1 cellular context compared by ENCODE assay signal in genomic region chr1:165871311-165872067, GRCh38.
TF ChIP-seq lines count a peak whose summit lies in the region.

No MANE protein-coding gene starts in this region.

TF ChIP-seq in HepG2, 621 proteins besides CTCF, POLR2A, EP300 and RAD21 (continued from another document and continues in another):
- TF ChIP-seq, protein P1, sequence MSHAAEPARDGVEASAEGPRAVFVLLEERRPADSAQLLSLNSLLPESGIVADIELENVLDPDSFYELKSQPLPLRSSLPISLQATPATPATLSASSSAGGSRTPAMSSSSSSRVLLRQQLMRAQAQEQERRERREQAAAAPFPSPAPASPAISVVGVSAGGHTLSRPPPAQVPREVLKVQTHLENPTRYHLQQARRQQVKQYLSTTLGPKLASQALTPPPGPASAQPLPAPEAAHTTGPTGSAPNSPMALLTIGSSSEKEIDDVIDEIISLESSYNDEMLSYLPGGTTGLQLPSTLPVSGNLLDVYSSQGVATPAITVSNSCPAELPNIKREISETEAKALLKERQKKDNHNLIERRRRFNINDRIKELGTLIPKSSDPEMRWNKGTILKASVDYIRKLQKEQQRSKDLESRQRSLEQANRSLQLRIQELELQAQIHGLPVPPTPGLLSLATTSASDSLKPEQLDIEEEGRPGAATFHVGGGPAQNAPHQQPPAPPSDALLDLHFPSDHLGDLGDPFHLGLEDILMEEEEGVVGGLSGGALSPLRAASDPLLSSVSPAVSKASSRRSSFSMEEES (CRISPR knock-in tag; IDR thresholded peaks at IDR 0.05), result 0 out of 2 replicates have a peak, but pooled peaks have one; percentile 19
- TF ChIP-seq TRIM22 (IDR thresholded peaks at IDR 0.05) (no peak), ZNF17 (CRISPR knock-in tag; IDR thresholded peaks at IDR 0.05) (no peak), ZBTB42 (CRISPR knock-in tag; IDR thresholded peaks at IDR 0.05) (0 out of 2 replicates have a peak, but pooled peaks have one; percentile 17), THAP11 (CRISPR knock-in tag; IDR thresholded peaks at IDR 0.05) (peak; percentile 32; the same call in 1 of the 2 replicates), ATF7-NPFF (CRISPR knock-in tag; IDR thresholded peaks at IDR 0.05; ENCODE audit: low read depth) (no peak), RNF219 (CRISPR knock-in tag; IDR thresholded peaks at IDR 0.05) (no peak), ATF1 (CRISPR knock-in tag; IDR thresholded peaks at IDR 0.05) (no peak), MIER3 (CRISPR knock-in tag; IDR thresholded peaks at IDR 0.05; ENCODE audit: borderline replicate concordance) (peak; percentile 66; the same call in 1 of the 2 replicates), CHCHD3 (CRISPR knock-in tag; IDR thresholded peaks at IDR 0.05) (no peak), GLI4 (CRISPR knock-in tag; IDR thresholded peaks at IDR 0.05; ENCODE audit: borderline replicate concordance) (no peak), ZNF451 (CRISPR knock-in tag; IDR thresholded peaks at IDR 0.05) (no peak), BORCS8-MEF2B (CRISPR knock-in tag; IDR thresholded peaks at IDR 0.05) (peak; percentile 85), ZNF672 (CRISPR knock-in tag; IDR thresholded peaks at IDR 0.05) (no peak), FOXA3 (CRISPR knock-in tag; IDR thresholded peaks at IDR 0.05) (peak; percentile 56), DNMT1 (CRISPR knock-in tag; IDR thresholded peaks at IDR 0.05) (no peak), ZNF644 (CRISPR knock-in tag; IDR thresholded peaks at IDR 0.05; ENCODE audit: low read depth) (peak; percentile 49; the same call in 1 of the 2 replicates), ZNF33A (CRISPR knock-in tag; IDR thresholded peaks at IDR 0.05; ENCODE audit: borderline replicate concordance) (no peak), LRRFIP1 (CRISPR knock-in tag; conservative IDR thresholded peaks at IDR 0.05) (no peak), ZNF558 (CRISPR knock-in tag; IDR thresholded peaks at IDR 0.05; ENCODE audit: borderline replicate concordance) (no peak), ZFP82 (CRISPR knock-in tag; IDR thresholded peaks at IDR 0.05; ENCODE audit: borderline replicate concordance) (no peak), RELA (CRISPR knock-in tag; IDR thresholded peaks at IDR 0.05) (no peak), ZNF256 (CRISPR knock-in tag; conservative IDR thresholded peaks at IDR 0.05) (no peak), GATAD2A (CRISPR knock-in tag; IDR thresholded peaks at IDR 0.05) (peak; percentile 70), ZNF530 (CRISPR knock-in tag; IDR thresholded peaks at IDR 0.05; ENCODE audit: low read depth) (no peak), ZZZ3 (CRISPR knock-in tag; IDR thresholded peaks at IDR 0.05; ENCODE audit: borderline replicate concordance) (no peak), SYNCRIP (IDR thresholded peaks at IDR 0.05; ENCODE audit: insufficient read depth, low read depth, low read length) (no peak), HMG20B (CRISPR knock-in tag; conservative IDR thresholded peaks at IDR 0.05) (0 out of 2 replicates have a peak, but pooled peaks have one; percentile 28), ZNF709 (CRISPR knock-in tag; IDR thresholded peaks at IDR 0.05) (0 out of 2 replicates have a peak, but pooled peaks have one; percentile 41), SIX1 (CRISPR knock-in tag; IDR thresholded peaks at IDR 0.05; ENCODE audit: borderline replicate concordance) (peak; percentile 73; the same call in 1 of the 2 replicates), ZGPAT (CRISPR knock-in tag; IDR thresholded peaks at IDR 0.05) (peak; percentile 70), SPEN (CRISPR knock-in tag; IDR thresholded peaks at IDR 0.05; ENCODE audit: low read depth) (peak; percentile 68; the same call in 1 of the 2 replicates), MEF2D (CRISPR knock-in tag; IDR thresholded peaks at IDR 0.05) (0 out of 2 replicates have a peak, but pooled peaks have one; percentile 57), RBFOX2 (IDR thresholded peaks at IDR 0.05; ENCODE audit: low read depth, low read length) (no peak), ZNF138 (CRISPR knock-in tag; IDR thresholded peaks at IDR 0.05; ENCODE audit: low read depth) (no peak), KLF12 (CRISPR knock-in tag; IDR thresholded peaks at IDR 0.05; ENCODE audit: borderline replicate concordance) (no peak), TP53 (CRISPR knock-in tag; conservative IDR thresholded peaks at IDR 0.05) (no peak), ZNF274 (CRISPR knock-in tag; IDR thresholded peaks at IDR 0.05) (no peak), JUND (CRISPR knock-in tag; IDR thresholded peaks at IDR 0.05) (no peak), REPIN1 (CRISPR knock-in tag; IDR thresholded peaks at IDR 0.05; ENCODE audit: borderline replicate concordance, low read depth) (peak; percentile 83; the same call in 1 of the 2 replicates), ZNF331 (CRISPR knock-in tag; IDR thresholded peaks at IDR 0.05) (peak; percentile 60; the same call in 1 of the 2 replicates), KMT2B (CRISPR knock-in tag; IDR thresholded peaks at IDR 0.05) (0 out of 2 replicates have a peak, but pooled peaks have one; percentile 38), RAD51 (IDR thresholded peaks at IDR 0.05; ENCODE audit: borderline replicate concordance) (no peak), ZEB1 (IDR thresholded peaks at IDR 0.05; ENCODE audit: insufficient replicate concordance, low read depth) (no peak), SOX6 (IDR thresholded peaks at IDR 0.05) (no peak), SOX6 (CRISPR knock-in tag; IDR thresholded peaks at IDR 0.05) (peak; percentile 64), BRD4 (CRISPR knock-in tag; IDR thresholded peaks at IDR 0.05) (no peak), ZMYM2 (CRISPR knock-in tag; IDR thresholded peaks at IDR 0.05) (peak; percentile 71; the same call in 1 of the 2 replicates)
- TF ChIP-seq, protein P2, sequence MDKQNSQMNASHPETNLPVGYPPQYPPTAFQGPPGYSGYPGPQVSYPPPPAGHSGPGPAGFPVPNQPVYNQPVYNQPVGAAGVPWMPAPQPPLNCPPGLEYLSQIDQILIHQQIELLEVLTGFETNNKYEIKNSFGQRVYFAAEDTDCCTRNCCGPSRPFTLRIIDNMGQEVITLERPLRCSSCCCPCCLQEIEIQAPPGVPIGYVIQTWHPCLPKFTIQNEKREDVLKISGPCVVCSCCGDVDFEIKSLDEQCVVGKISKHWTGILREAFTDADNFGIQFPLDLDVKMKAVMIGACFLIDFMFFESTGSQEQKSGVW (CRISPR knock-in tag; IDR thresholded peaks at IDR 0.05; ENCODE audit: borderline replicate concordance), result no peak
- TF ChIP-seq, protein P3, sequence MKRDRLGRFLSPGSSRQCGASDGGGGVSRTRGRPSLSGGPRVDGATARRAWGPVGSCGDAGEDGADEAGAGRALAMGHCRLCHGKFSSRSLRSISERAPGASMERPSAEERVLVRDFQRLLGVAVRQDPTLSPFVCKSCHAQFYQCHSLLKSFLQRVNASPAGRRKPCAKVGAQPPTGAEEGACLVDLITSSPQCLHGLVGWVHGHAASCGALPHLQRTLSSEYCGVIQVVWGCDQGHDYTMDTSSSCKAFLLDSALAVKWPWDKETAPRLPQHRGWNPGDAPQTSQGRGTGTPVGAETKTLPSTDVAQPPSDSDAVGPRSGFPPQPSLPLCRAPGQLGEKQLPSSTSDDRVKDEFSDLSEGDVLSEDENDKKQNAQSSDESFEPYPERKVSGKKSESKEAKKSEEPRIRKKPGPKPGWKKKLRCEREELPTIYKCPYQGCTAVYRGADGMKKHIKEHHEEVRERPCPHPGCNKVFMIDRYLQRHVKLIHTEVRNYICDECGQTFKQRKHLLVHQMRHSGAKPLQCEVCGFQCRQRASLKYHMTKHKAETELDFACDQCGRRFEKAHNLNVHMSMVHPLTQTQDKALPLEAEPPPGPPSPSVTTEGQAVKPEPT (CRISPR knock-in tag; IDR thresholded peaks at IDR 0.05; ENCODE audit: low read depth), result no peak
- TF ChIP-seq, protein P4, sequence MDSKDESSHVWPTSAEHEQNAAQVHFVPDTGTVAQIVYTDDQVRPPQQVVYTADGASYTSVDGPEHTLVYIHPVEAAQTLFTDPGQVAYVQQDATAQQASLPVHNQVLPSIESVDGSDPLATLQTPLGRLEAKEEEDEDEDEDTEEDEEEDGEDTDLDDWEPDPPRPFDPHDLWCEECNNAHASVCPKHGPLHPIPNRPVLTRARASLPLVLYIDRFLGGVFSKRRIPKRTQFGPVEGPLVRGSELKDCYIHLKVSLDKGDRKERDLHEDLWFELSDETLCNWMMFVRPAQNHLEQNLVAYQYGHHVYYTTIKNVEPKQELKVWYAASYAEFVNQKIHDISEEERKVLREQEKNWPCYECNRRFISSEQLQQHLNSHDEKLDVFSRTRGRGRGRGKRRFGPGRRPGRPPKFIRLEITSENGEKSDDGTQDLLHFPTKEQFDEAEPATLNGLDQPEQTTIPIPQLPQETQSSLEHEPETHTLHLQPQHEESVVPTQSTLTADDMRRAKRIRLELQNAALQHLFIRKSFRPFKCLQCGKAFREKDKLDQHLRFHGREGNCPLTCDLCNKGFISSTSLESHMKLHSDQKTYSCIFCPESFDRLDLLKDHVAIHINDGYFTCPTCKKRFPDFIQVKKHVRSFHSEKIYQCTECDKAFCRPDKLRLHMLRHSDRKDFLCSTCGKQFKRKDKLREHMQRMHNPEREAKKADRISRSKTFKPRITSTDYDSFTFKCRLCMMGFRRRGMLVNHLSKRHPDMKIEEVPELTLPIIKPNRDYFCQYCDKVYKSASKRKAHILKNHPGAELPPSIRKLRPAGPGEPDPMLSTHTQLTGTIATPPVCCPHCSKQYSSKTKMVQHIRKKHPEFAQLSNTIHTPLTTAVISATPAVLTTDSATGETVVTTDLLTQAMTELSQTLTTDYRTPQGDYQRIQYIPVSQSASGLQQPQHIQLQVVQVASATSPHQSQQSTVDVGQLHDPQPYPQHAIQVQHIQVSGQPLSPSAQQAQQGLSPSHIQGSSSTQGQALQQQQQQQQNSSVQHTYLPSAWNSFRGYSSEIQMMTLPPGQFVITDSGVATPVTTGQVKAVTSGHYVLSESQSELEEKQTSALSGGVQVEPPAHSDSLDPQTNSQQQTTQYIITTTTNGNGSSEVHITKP (CRISPR knock-in tag; IDR thresholded peaks at IDR 0.05; ENCODE audit: low read depth), result no peak
- TF ChIP-seq, protein P5, sequence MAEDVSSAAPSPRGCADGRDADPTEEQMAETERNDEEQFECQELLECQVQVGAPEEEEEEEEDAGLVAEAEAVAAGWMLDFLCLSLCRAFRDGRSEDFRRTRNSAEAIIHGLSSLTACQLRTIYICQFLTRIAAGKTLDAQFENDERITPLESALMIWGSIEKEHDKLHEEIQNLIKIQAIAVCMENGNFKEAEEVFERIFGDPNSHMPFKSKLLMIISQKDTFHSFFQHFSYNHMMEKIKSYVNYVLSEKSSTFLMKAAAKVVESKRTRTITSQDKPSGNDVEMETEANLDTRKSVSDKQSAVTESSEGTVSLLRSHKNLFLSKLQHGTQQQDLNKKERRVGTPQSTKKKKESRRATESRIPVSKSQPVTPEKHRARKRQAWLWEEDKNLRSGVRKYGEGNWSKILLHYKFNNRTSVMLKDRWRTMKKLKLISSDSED (CRISPR knock-in tag; IDR thresholded peaks at IDR 0.05), result no peak
- TF ChIP-seq, protein P6, sequence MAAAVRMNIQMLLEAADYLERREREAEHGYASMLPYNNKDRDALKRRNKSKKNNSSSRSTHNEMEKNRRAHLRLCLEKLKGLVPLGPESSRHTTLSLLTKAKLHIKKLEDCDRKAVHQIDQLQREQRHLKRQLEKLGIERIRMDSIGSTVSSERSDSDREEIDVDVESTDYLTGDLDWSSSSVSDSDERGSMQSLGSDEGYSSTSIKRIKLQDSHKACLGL (CRISPR knock-in tag; IDR thresholded peaks at IDR 0.05), result no peak
